ENCODE assay signal across 8 cellular contexts in genomic region chr4:102501635-102502382, GRCh38. TPM values are rescaled to one million over a fixed set of nuclear protein-coding genes. Genes with fewer than 3 reads are reported as not detected.
DNase-seq lines count a peak whose midpoint lies in the region; ATAC-seq and TF ChIP-seq lines count a peak whose summit lies in the region.

No MANE protein-coding gene starts in this region.

- peaks cover 20 to 41% (median 28%) of the 10 kb centered on the region in 3 donors for H3K4me1 Mint-ChIP-seq in naive B cell

- no peaks in the 10 kb centered on the region for H3K36me3 Mint-ChIP-seq in naive B cell

- DNase-seq in CMK (ENCODE audit: low read depth) (peak; percentile 71), HK-2 (ENCODE audit: unreplicated experiment) (peak; percentile 87), OCI-M1 (lab: John Stamatoyannopoulos, UW) (peak; percentile 92), activated T-helper 1 cell treated with Interleukin-2 at 50 U/mL for 16 hours (ENCODE audit: low read depth) (peak; percentile 49), esophagus squamous epithelium (lab: John Stamatoyannopoulos, UW) (peak; percentile 40), naive B cell (peak; percentile 80)
- DNase-seq in stimulated activated naive CD8-positive, alpha-beta T cell treated with anti-CD3 and anti-CD28 coated beads, Interleukin-15, Interleukin-2, amounts not matched to agents 100 U/mL and 50 U/mL, for 24 hours = peak; percentile 65

- peak overlapping the region; percentile 97 to 100 (median 99) for H3K27ac Mint-ChIP-seq in naive B cell

- intact Hi-C loops in esophagus squamous epithelium (cut with DNase I) = loop anchor here (5.0 kb wide), 1 partner anchor 325 kb away; the partner anchor contains the start of gene UBE2D3

- H3K36me3 ChIP-seq in esophagus squamous epithelium = no peaks in the 10 kb centered on the region

- peak overlapping the region; percentile 80 to 97 (median 96) for H3K4me3 ChIP-seq in esophagus squamous epithelium

- ATAC-seq in GM19463 (IDR thresholded peaks at IDR 0.05; ENCODE audit: unreplicated experiment) = peak; percentile 34
- peak; percentile 54 to 56 for ATAC-seq in naive B cell (ENCODE audit: low read depth in 2 of 2)
- peak; percentile 41 for ATAC-seq in stimulated activated naive CD8-positive, alpha-beta T cell treated with anti-CD3 and anti-CD28 coated beads, Interleukin-15, Interleukin-2, amounts not matched to agents 100 U/mL and 50 U/mL, for 24 hours

- H3K27me3 ChIP-seq in esophagus squamous epithelium = no peaks in the 10 kb centered on the region

- H3K27me3 Mint-ChIP-seq in naive B cell = no peaks in the 10 kb centered on the region

- H3K9me3 ChIP-seq in esophagus squamous epithelium = no peaks in the 10 kb centered on the region

- H3K4me3 Mint-ChIP-seq in naive B cell = peak overlapping the region; percentile 95 to 100 (median 98)

- H3K27ac ChIP-seq in esophagus squamous epithelium = peak overlapping the region; percentile 99 to 100 (median 99)

- WGBS in esophagus squamous epithelium, 2 donors = 0% methylated on average over 7 to 14 of the region's 63 CpGs

- no peaks in the 10 kb centered on the region for H3K9me3 Mint-ChIP-seq in naive B cell

- TF ChIP-seq POLR2A in esophagus squamous epithelium (IDR thresholded peaks at IDR 0.05) = peak in 1 of 4 donors; percentile 59

- peak in 1 of 6 experiments; percentile 9 for TF ChIP-seq CTCF in esophagus squamous epithelium (IDR thresholded peaks at IDR 0.05)

- peaks cover 11 to 66% (median 18%) of the 10 kb centered on the region in 3 donors for H3K4me1 ChIP-seq in esophagus squamous epithelium

RNA-seq across cellular contexts. Expression of gene NFKB1, which starts 0.7 kb away (rescaled TPM):
- 10 to 100 TPM; 33.5 to 47.5 (median 41.4) TPM for total RNA-seq in esophagus squamous epithelium
- polyA plus RNA-seq in naive B cell (ENCODE audit: low read depth in 6 of 6) = 10 to 100 TPM; 14.5 to 47.4 (median 26.2) TPM

Comparison
In these comparisons a context has a peak if more than half of its experiments do, and no peak if none do; other contexts are left out.
1. Peak in every context shown above with its lines: DNase-seq, ATAC-seq, H3K4me3 ChIP-seq and H3K27ac ChIP-seq.
2. DNase-seq: peak in every context shown above with its lines; median percentile 92 in OCI-M1; 87 in HK-2; 80 in naive B cell; 71 in CMK; 65 in stimulated activated naive CD8-positive, alpha-beta T cell treated with anti-CD3 and anti-CD28 coated beads, Interleukin-15, Interleukin-2, amounts not matched to agents 100 U/mL and 50 U/mL, for 24 hours; 49 in activated T-helper 1 cell treated with Interleukin-2 at 50 U/mL for 16 hours; 40 in esophagus squamous epithelium.